In genomic region chr4:119039779-119040178, GRCh38 we compare ENCODE assay signal across 1 cellular context.
TF ChIP-seq lines count a peak whose summit lies in the region.

No MANE protein-coding gene starts in this region.

TF ChIP-seq in H1, 55 proteins besides CTCF, POLR2A, EP300 and RAD21 (continued from another document):
- TF ChIP-seq CHD7 (IDR thresholded peaks at IDR 0.05; ENCODE audit: insufficient replicate concordance, low read length) (no peak), RFX5 (IDR thresholded peaks at IDR 0.05; ENCODE audit: borderline replicate concordance, low read depth, low read length) (no peak), FOSL1 (IDR thresholded peaks at IDR 0.05; ENCODE audit: insufficient read depth, low read depth, low read length) (peak; percentile 85)
